In genomic region chr1:198253668-198254067, GRCh38 we compare ENCODE assay signal across 9 cellular contexts.
A peak's percentile ranks its signal among the peaks of the same experiment; 100 is the strongest.
DNase-seq lines count a peak whose midpoint lies in the region; ATAC-seq and TF ChIP-seq lines count a peak whose summit lies in the region.
"Had no signal": no experiment of that assay in that cellular context is flagged by ENCODE, and none has a peak within 500 bp of the region (broad histone marks: within the 10 kb centered on the region; RNA-seq: fewer than 3 reads in every experiment).

No MANE protein-coding gene starts in this region.

- CTCF ChIA-PET in BJ (lab: Yijun Ruan, JAX) (no interaction called here), T-cell (lab: Charles Lee) (interaction anchor here (0.6 to 1.0 kb wide), 3 partner anchors 11 to 1441 kb away, joined by 3 read pairs; no protein-coding TSS in a partner anchor)

- DNase-seq in BJ (ENCODE audit: low read depth) (peak; percentile 20), T-cell (no peak), islet precursor cell (peak; percentile 69), NCI-H1092 (lab: John Stamatoyannopoulos, UW) (no peak), SJCRH30 (no peak), endodermal cell (no peak)

- H3K27ac ChIP-seq in SJCRH30 (no peak overlapping the region), endodermal cell (ENCODE audit: low read depth, low read length) (no peak overlapping the region)

- H3K9me3 Mint-ChIP-seq in T-cell = no peaks in the 10 kb centered on the region
- peaks cover 4% of the 10 kb centered on the region for H3K9me3 Mint-ChIP-seq in endodermal cell

- H3K36me3 Mint-ChIP-seq in T-cell (peaks cover 10% of the 10 kb centered on the region), endodermal cell (ENCODE audit: low read depth) (peaks cover 5% of the 10 kb centered on the region)

- 35 to 60% methylated on average over 1 of the region's 1 CpG for WGBS in endodermal cell (ENCODE audit: insufficient coverage in 1 of 2, insufficient read length in 1 of 2), 2 experiments

- H3K27ac Mint-ChIP-seq in T-cell = peak overlapping the region; percentile 77 to 81
- no peak overlapping the region for H3K27ac Mint-ChIP-seq in endodermal cell

- POLR2A ChIA-PET in BJ (lab: Charles Lee) = interaction anchor here (0.6 kb wide), 1 partner anchor 46 kb away, joined by 3 read pairs; no protein-coding TSS in a partner anchor
- POLR2A ChIA-PET in T-cell (lab: Charles Lee) = no interaction called here

- H3K4me1 Mint-ChIP-seq in T-cell = peaks cover 51 to 63% (median 55%) of the 10 kb centered on the region in 3 donors
- peaks cover 26% of the 10 kb centered on the region for H3K4me1 Mint-ChIP-seq in endodermal cell

- no peaks in the 10 kb centered on the region for H3K4me1 ChIP-seq in SJCRH30
- H3K4me1 ChIP-seq in endodermal cell (ENCODE audit: control insufficient read depth, insufficient read depth, low read length) = peaks cover 9% of the 10 kb centered on the region

- no peak overlapping the region for H3K4me3 ChIP-seq in BJ (ENCODE audit: low read depth, low read length)
- H3K4me3 ChIP-seq in SJCRH30 = no peak overlapping the region
- no peak overlapping the region for H3K4me3 ChIP-seq in endodermal cell (ENCODE audit: low read length)

- no peaks in the 10 kb centered on the region for H3K27me3 ChIP-seq in BJ (ENCODE audit: control insufficient read depth, insufficient read depth, low read length)
- no peaks in the 10 kb centered on the region for H3K27me3 ChIP-seq in SJCRH30
- H3K27me3 ChIP-seq in endodermal cell (ENCODE audit: control insufficient read depth, insufficient read depth, low read length, poor library complexity, severe bottlenecking) = peaks cover 6% of the 10 kb centered on the region

- H3K27me3 Mint-ChIP-seq in T-cell (no peaks in the 10 kb centered on the region), endodermal cell (ENCODE audit: insufficient read depth) (peaks cover 1% of the 10 kb centered on the region)
- H3K27me3 Mint-ChIP-seq: brain had no signal

- ATAC-seq in GM19035 (IDR thresholded peaks at IDR 0.05; ENCODE audit: unreplicated experiment) (peak; percentile 97), HG03066 (IDR thresholded peaks at IDR 0.05; ENCODE audit: low read depth, unreplicated experiment) (peak; percentile 98), T-cell (replicated peaks in 1 of 4) (peak in 1 of 4 experiments; percentile 50)

- no peak overlapping the region for H3K9ac ChIP-seq in endodermal cell (ENCODE audit: extremely low read depth, low read length, poor library complexity, severe bottlenecking)

- no peak overlapping the region for H3K4me3 Mint-ChIP-seq in T-cell
- H3K4me3 Mint-ChIP-seq in endodermal cell = no peak overlapping the region
- H3K4me3 Mint-ChIP-seq: brain had no signal

- no peak for TF ChIP-seq CTCF in BJ (IDR thresholded peaks at IDR 0.05; ENCODE audit: insufficient read depth, low read depth, low read length)
- no peak for TF ChIP-seq CTCF in endodermal cell (conservative IDR thresholded peaks at IDR 0.05)

- H3K9me3 ChIP-seq in SJCRH30 (replicated peaks) = no peaks in the 10 kb centered on the region
- no peaks in the 10 kb centered on the region for H3K9me3 ChIP-seq in endodermal cell (ENCODE audit: control insufficient read depth, low read length)

- no peaks in the 10 kb centered on the region for H3K36me3 ChIP-seq in BJ (ENCODE audit: control insufficient read depth, insufficient read depth, low read length)
- H3K36me3 ChIP-seq in SJCRH30 = no peaks in the 10 kb centered on the region
- H3K36me3 ChIP-seq in endodermal cell (ENCODE audit: control insufficient read depth, insufficient read depth, low read length) = no peaks in the 10 kb centered on the region

Comparison
In these comparisons a context has a peak if more than half of its experiments do, and no peak if none do; other contexts are left out.
1. DNase-seq: peak in BJ (single experiment) and islet precursor cell (single experiment); none in T-cell (0 of 34), NCI-H1092 (single experiment), SJCRH30 (0 of 2) and endodermal cell (single experiment).